Comparison of ENCODE assay signal across 11 cellular contexts in genomic region chr9:133485531-133486260, GRCh38. TPM values are rescaled to one million over a fixed set of nuclear protein-coding genes. Genes with fewer than 3 reads are reported as not detected.
A peak's percentile ranks its signal among the peaks of the same experiment; 100 is the strongest.
DNase-seq lines count a peak whose midpoint lies in the region; ATAC-seq lines count a peak whose summit lies in the region.
"Had no signal": no experiment of that assay in that cellular context is flagged by ENCODE, and none has a peak within 500 bp of the region (broad histone marks: within the 10 kb centered on the region; RNA-seq: fewer than 3 reads in every experiment).

No MANE protein-coding gene starts in this region.

- ATAC-seq in GM19455 (IDR thresholded peaks at IDR 0.05; ENCODE audit: unreplicated experiment) (peak; percentile 17), left colon (peak; percentile 37), HG02840 (IDR thresholded peaks at IDR 0.05; ENCODE audit: low FRiP score, unreplicated experiment) (no peak), HG03045 (IDR thresholded peaks at IDR 0.05; ENCODE audit: unreplicated experiment) (no peak), HG03097 (IDR thresholded peaks at IDR 0.05; ENCODE audit: low FRiP score, unreplicated experiment) (no peak)

- intact Hi-C loops in left colon (cut with DNase I, micrococcal nuclease) = loop anchor here (2.0 to 5.0 kb wide), 3 partner anchors 79 to 298 kb away; no protein-coding TSS in a partner anchor

- in situ Hi-C loops in SK-MEL-5 (cut with HindIII; ENCODE audit: low pct_unique_long_range_greater_than_20kb, low sequenced_read_pairs) = loop anchor here (10.0 kb wide), 1 partner anchor 111 kb away; the partner anchor contains the start of genes STKLD1 and SURF4

- DNase-seq in CD1c-positive myeloid dendritic cell (ENCODE audit: extremely low spot score) = peak; percentile 27
- DNase-seq in SK-MEL-5 (ENCODE audit: low read depth, low spot score) = peak; percentile 16
- no peak for DNase-seq in left colon
- no peak for DNase-seq in central memory CD4-positive, alpha-beta T cell
- DNase-seq: amniotic stem cell had no signal

RNA-seq across cellular contexts. Expression of gene SLC2A6, which starts 6.8 kb away (rescaled TPM):
- 5.0 and 7.1 TPM in 2 replicates for total RNA-seq in SK-MEL-5 (2014; rRNA removed; shearing (Covaris generic))
- 7.1 and 13.8 TPM in 2 replicates for polyA plus RNA-seq in SK-MEL-5 (2015; cell fraction: cytosol; rRNA removed)
- polyA plus RNA-seq in SK-MEL-5 (2015; cell fraction: nucleus; rRNA removed) = 9.7 and 14.1 TPM in 2 replicates
- total RNA-seq in left colon = 1 to 10 TPM; 1.6 to 2.9 TPM

RNA-seq across cellular contexts. Expression of gene CACFD1, which starts 25.9 kb away (rescaled TPM):
- 2.9 and 3.6 TPM in 2 replicates for total RNA-seq in SK-MEL-5 (2014; rRNA removed; shearing (Covaris generic))
- 7.1 and 9.2 TPM in 2 replicates for polyA plus RNA-seq in SK-MEL-5 (2015; cell fraction: cytosol; rRNA removed)
- polyA plus RNA-seq in SK-MEL-5 (2015; cell fraction: nucleus; rRNA removed) = 2.1 and 5.6 TPM in 2 replicates
- total RNA-seq in left colon = 10 to 100 TPM; 66.1 to 75.4 TPM

RNA-seq across cellular contexts. Expression of gene MYMK, which starts 39.1 kb away (rescaled TPM):
- total RNA-seq in SK-MEL-5 (2014; rRNA removed; shearing (Covaris generic)) = not detected in 2 replicates
- not detected in 2 replicates for polyA plus RNA-seq in SK-MEL-5 (2015; cell fraction: cytosol; rRNA removed)
- not detected in 2 replicates for polyA plus RNA-seq in SK-MEL-5 (2015; cell fraction: nucleus; rRNA removed)
- total RNA-seq in left colon = not detected
- total RNA-seq: gastroesophageal sphincter had no signal

RNA-seq across cellular contexts. Expression of gene ADAMTSL2, which starts 48.8 kb away (rescaled TPM):
- 0.83 and 1.1 TPM in 2 replicates for total RNA-seq in SK-MEL-5 (2014; rRNA removed; shearing (Covaris generic))
- polyA plus RNA-seq in SK-MEL-5 (2015; cell fraction: cytosol; rRNA removed) = 1.4 and 2.0 TPM in 2 replicates
- polyA plus RNA-seq in SK-MEL-5 (2015; cell fraction: nucleus; rRNA removed) = 2.5 and 2.9 TPM in 2 replicates
- 1 to 10 TPM; 1.2 to 1.3 TPM for total RNA-seq in left colon
- total RNA-seq: G401 had no signal

Comparison
In these comparisons a context has a peak if more than half of its experiments do, and no peak if none do; other contexts are left out.
1. DNase-seq: peak in CD1c-positive myeloid dendritic cell (single experiment) and SK-MEL-5 (single experiment); none in left colon (0 of 2) and central memory CD4-positive, alpha-beta T cell (single experiment).
2. ATAC-seq: peak in GM19455 (single experiment) and left colon (single experiment); none in HG02840 (single experiment), HG03045 (single experiment) and HG03097 (single experiment).
3. RNA of gene CACFD1, which starts 25.9 kb away (total RNA-seq): 66.1 to 75.4 TPM in left colon; 2.9 to 3.6 TPM in SK-MEL-5; every median in the first group is over 10 times any median in the second.